ENCODE assay signal across 27 cellular contexts in the genomic region with DNA sequence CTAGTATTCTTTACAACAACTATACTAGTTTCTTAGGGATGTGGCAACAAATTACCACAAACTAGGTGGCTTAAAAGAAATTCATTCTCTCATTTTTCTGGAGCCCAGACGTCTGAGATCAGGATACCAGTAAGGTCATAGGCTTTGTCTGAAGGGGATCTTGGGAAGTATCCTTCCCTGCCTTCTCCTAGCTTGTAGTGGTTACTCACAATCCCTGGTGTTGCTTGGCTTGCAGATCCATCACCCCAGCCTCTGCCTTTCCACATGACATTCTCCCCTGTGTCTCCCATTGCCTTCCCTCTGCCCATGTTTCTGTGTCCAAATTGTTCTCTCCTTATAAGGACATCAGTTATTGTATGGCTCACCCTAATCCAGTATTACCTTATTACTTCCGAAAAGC. TPM values are rescaled to one million over a fixed set of nuclear protein-coding genes. Genes with fewer than 3 reads are reported as not detected.
A peak's percentile ranks its signal among the peaks of the same experiment; 100 is the strongest.
DNase-seq lines count a peak whose midpoint lies in the region; ATAC-seq, FAIRE-seq and TF ChIP-seq lines count a peak whose summit lies in the region.
"Had no signal": no experiment of that assay in that cellular context is flagged by ENCODE, and none has a peak within 500 bp of the region (broad histone marks: within the 10 kb centered on the region; RNA-seq: fewer than 3 reads in every experiment).

No MANE protein-coding gene starts in this region.

- H3K27ac ChIP-seq in A549 (peak overlapping the region; percentile 95 to 97), epithelial cell of prostate (peak overlapping the region; percentile 97), WERI-Rb-1 (no peak overlapping the region)
- H3K27ac ChIP-seq: BLaER1 treated with 17β-estradiol and CSF1 and Interleukin-3, amounts not matched to agents 10 nM and 100 nM had no signal

- H3K4me2 ChIP-seq in A549, result peak overlapping the region; percentile 91

- TF ChIP-seq POLR2A in A549 (IDR thresholded peaks at IDR 0.05; ENCODE audit: low read length), result no peak

- no peak for FAIRE-seq in A549 (lab: Jason Lieb, UNC)
- FAIRE-seq: A204.1, G401.6 had no signal

- peaks cover 11% of the 10 kb centered on the region for H3K9me3 Mint-ChIP-seq in osteocyte (ENCODE audit: unreplicated experiment)
- H3K9me3 Mint-ChIP-seq: activated CD8-positive, alpha-beta T cell treated with anti-CD3 and anti-CD28 coated beads for 36 hours; dendritic cell treated with granulocyte-macrophage colony-stimulating factor and Interleukin-4, amounts not matched to agents 40 ng/mL and 50 ng/mL, for 4 days had no signal

- peaks cover 21% of the 10 kb centered on the region for H3K4me1 Mint-ChIP-seq in osteocyte (ENCODE audit: unreplicated experiment)

- H3K4me3 ChIP-seq in A549, result no peak overlapping the region
- H3K4me3 ChIP-seq in LNCaP clone FGC (ENCODE audit: low read depth, low read length), result peak overlapping the region; percentile 24; the same call in 1 of the 2 replicates
- no peak overlapping the region for H3K4me3 ChIP-seq in WERI-Rb-1 (ENCODE audit: low read depth, low read length)
- no peak overlapping the region for H3K4me3 ChIP-seq in BE2C (ENCODE audit: low read depth, low read length)
- H3K4me3 ChIP-seq: adrenal gland; BLaER1 treated with 17β-estradiol and CSF1 and Interleukin-3, amounts not matched to agents 10 nM and 100 nM; HAP-1 had no signal

- peak overlapping the region; percentile 96 for H3K27ac Mint-ChIP-seq in osteocyte (ENCODE audit: unreplicated experiment)
- H3K27ac Mint-ChIP-seq: activated CD8-positive, alpha-beta T cell treated with anti-CD3 and anti-CD28 coated beads for 36 hours; activated T-cell treated with anti-CD3 and anti-CD28 coated beads, Interleukin-2, amount 50 U/mL, for 24 hours; dendritic cell treated with granulocyte-macrophage colony-stimulating factor and Interleukin-4, amounts not matched to agents 40 ng/mL and 50 ng/mL, for 4 days had no signal

- H3K27me3 ChIP-seq in WERI-Rb-1 (ENCODE audit: insufficient read depth, low read depth, severe bottlenecking), result no peaks in the 10 kb centered on the region
- H3K27me3 ChIP-seq in BE2C, result no peaks in the 10 kb centered on the region
- H3K27me3 ChIP-seq: adrenal gland; BLaER1 treated with 17β-estradiol and CSF1 and Interleukin-3, amounts not matched to agents 10 nM and 100 nM; transverse colon had no signal

- DNase-seq in A549 (ENCODE audit: low read depth in 1 of 2, low spot score in 1 of 2) (no peak), LNCaP clone FGC (ENCODE audit: low read depth) (no peak), epithelial cell of prostate (ENCODE audit: low read depth, low spot score) (no peak), osteocyte (ENCODE audit: extremely low spot score, unreplicated experiment) (no peak), WERI-Rb-1 (no peak), BE2C (no peak), activated gamma-delta T cell (lab: John Stamatoyannopoulos, UW) (no peak)
- DNase-seq: activated CD4-positive, CD25-positive, alpha-beta regulatory T cell treated with anti-CD3 and anti-CD28 coated beads, Interleukin-2, amount 50 U/mL, for 72 hours; activated CD8-positive, alpha-beta T cell treated with anti-CD3 and anti-CD28 coated beads for 36 hours; activated naive CD4-positive, alpha-beta T cell; activated T-cell treated with anti-CD3 and anti-CD28 coated beads, Interleukin-2, amount 50 U/mL, for 24 hours; adrenal gland; DMS 273 treated with DMSO at 0.1 percent for 48 hours; Kasumi-1; left ventricle myocardium superior; NCI-H1092; NCI-H187 treated with DMSO at 0.1 percent for 48 hours; stimulated activated CD4-positive, alpha-beta T cell treated with anti-CD3 and anti-CD28 coated beads, Interleukin-4, amount 100 ng/mL, for 4 hours; stimulated activated naive CD8-positive, alpha-beta T cell treated with anti-CD3 and anti-CD28 coated beads, Interleukin-15, Interleukin-2, amounts not matched to agents 100 U/mL and 50 U/mL, for 24 hours; transverse colon had no signal

- no peak overlapping the region for H3K4me3 Mint-ChIP-seq in osteocyte (ENCODE audit: unreplicated experiment)
- H3K4me3 Mint-ChIP-seq: activated CD8-positive, alpha-beta T cell treated with anti-CD3 and anti-CD28 coated beads for 36 hours; activated T-cell treated with anti-CD3 and anti-CD28 coated beads, Interleukin-2, amount 50 U/mL, for 24 hours; dendritic cell treated with granulocyte-macrophage colony-stimulating factor and Interleukin-4, amounts not matched to agents 40 ng/mL and 50 ng/mL, for 4 days had no signal

- H3K36me3 Mint-ChIP-seq in osteocyte (ENCODE audit: unreplicated experiment), result no peaks in the 10 kb centered on the region

- POLR2A ChIA-PET in A549 (lab: Yijun Ruan, JAX), result no interaction called here

- TF ChIP-seq RAD21 in A549 (conservative IDR thresholded peaks at IDR 0.05 in 1 of 2, IDR thresholded peaks at IDR 0.05 in 1 of 2), result no peak

- H3K4me1 ChIP-seq in A549 (peaks cover 34% of the 10 kb centered on the region), BE2C (no peaks in the 10 kb centered on the region)
- H3K4me1 ChIP-seq: HAP-1 had no signal

- no peak for TF ChIP-seq CTCF in A549 (IDR thresholded peaks at IDR 0.05)
- no peak for TF ChIP-seq CTCF in LNCaP clone FGC (IDR thresholded peaks at IDR 0.05; ENCODE audit: control insufficient read depth, extremely low read depth, insufficient read depth)
- TF ChIP-seq CTCF in osteocyte (IDR thresholded peaks at IDR 0.05), result no peak
- no peak for TF ChIP-seq CTCF in WERI-Rb-1 (IDR thresholded peaks at IDR 0.05; ENCODE audit: low read depth, low read length)
- TF ChIP-seq CTCF in BE2C (IDR thresholded peaks at IDR 0.05; ENCODE audit: low read depth, low read length), result no peak

- no peak for TF ChIP-seq EP300 in A549 (IDR thresholded peaks at IDR 0.05)

- no peaks in the 10 kb centered on the region for H3K36me3 ChIP-seq in WERI-Rb-1
- no peaks in the 10 kb centered on the region for H3K36me3 ChIP-seq in BE2C
- H3K36me3 ChIP-seq: adrenal gland; BLaER1 treated with 17β-estradiol and CSF1 and Interleukin-3, amounts not matched to agents 10 nM and 100 nM; HAP-1; transverse colon had no signal

- CTCF ChIA-PET in A549 (lab: Yijun Ruan, JAX), result interaction anchor here (1.0 to 1.4 kb wide), 2 partner anchors 25 to 38 kb away, joined by 3 to 4 read pairs; a partner anchor contains a TSS

- ATAC-seq in A549 (peak in 1 of 2 experiments; percentile 20; a peak in 1 of 6 replicates), HG03095 (IDR thresholded peaks at IDR 0.05; ENCODE audit: unreplicated experiment) (no peak)
- ATAC-seq: activated CD8-positive, alpha-beta T cell treated with anti-CD3 and anti-CD28 coated beads for 36 hours; stimulated activated naive CD8-positive, alpha-beta T cell treated with anti-CD3 and anti-CD28 coated beads, Interleukin-15, Interleukin-2, amounts not matched to agents 100 U/mL and 50 U/mL, for 24 hours had no signal

- H3K27me3 Mint-ChIP-seq in osteocyte (ENCODE audit: unreplicated experiment), result no peaks in the 10 kb centered on the region
- H3K27me3 Mint-ChIP-seq: dendritic cell treated with granulocyte-macrophage colony-stimulating factor and Interleukin-4, amounts not matched to agents 40 ng/mL and 50 ng/mL, for 4 days had no signal

- 48% methylated on average over 2 of the region's 2 CpGs for WGBS in A549 (ENCODE audit: missing lambda C conversion rate)

- H3K9me3 ChIP-seq in A549 (peaks cover 18% of the 10 kb centered on the region), WERI-Rb-1 (ENCODE audit: severe bottlenecking) (no peaks in the 10 kb centered on the region), BE2C (no peaks in the 10 kb centered on the region)
- H3K9me3 ChIP-seq: adrenal gland, HAP-1, transverse colon had no signal

TF ChIP-seq in A549, 52 proteins besides CTCF, POLR2A, EP300 and RAD21:
- no peak for TF ChIP-seq TP53 (CRISPR knock-in tag; IDR thresholded peaks at IDR 0.05)
- no peak for TF ChIP-seq CHD4 (IDR thresholded peaks at IDR 0.05; ENCODE audit: borderline replicate concordance)
- no peak for TF ChIP-seq HOXB5 (CRISPR knock-in tag; IDR thresholded peaks at IDR 0.05)

RNA-seq across cellular contexts. Expression of a gene that starts 24.3 kb away (rescaled TPM):
- 97.0 and 142 TPM in 2 replicates for polyA plus RNA-seq in A549 (2011; rRNA removed)
- polyA plus RNA-seq in A549 (2012; cell fraction: cytosol; rRNA removed), result 32.0 and 37.0 TPM in 2 replicates
- 36.3 and 48.3 TPM in 2 replicates for polyA plus RNA-seq in A549 (2012; cell fraction: nucleus; rRNA removed)
- polyA plus RNA-seq in A549 (2017; fragmentation: RNase III; extraction: RNeasy Plus Mini Kit Qiagen cat#74134 plus additional on column Dnase treatment), result 33.7 to 48.0 TPM (median 33.9 TPM) in 3 replicates
- 76.6 and 88.4 TPM in 2 replicates for polyA minus RNA-seq in A549 (2011; rRNA and poly(A)+ RNA removed)
- total RNA-seq in osteocyte, result 41.4 and 43.8 TPM in 2 replicates
- polyA plus RNA-seq in BE2C (2012; ENCODE audit: insufficient read depth, insufficient read length, low read depth), result not detected

RNA-seq across cellular contexts. Expression of a gene that starts 41.4 kb away (rescaled TPM):
- polyA plus RNA-seq in A549 (2011; rRNA removed), result 0.50 and 0.66 TPM in 2 replicates
- 0.04 TPM in 2 replicates for polyA plus RNA-seq in A549 (2012; cell fraction: cytosol; rRNA removed)
- not detected in 2 replicates for polyA plus RNA-seq in A549 (2012; cell fraction: nucleus; rRNA removed)
- polyA plus RNA-seq in A549 (2017; fragmentation: RNase III; extraction: RNeasy Plus Mini Kit Qiagen cat#74134 plus additional on column Dnase treatment), result 0.16 to 0.29 TPM (median 0.21 TPM) in 3 replicates
- 0.10 and 0.70 TPM in 2 replicates for polyA minus RNA-seq in A549 (2011; rRNA and poly(A)+ RNA removed)
- not detected in 2 replicates for total RNA-seq in osteocyte
- polyA plus RNA-seq in BE2C (2012; ENCODE audit: insufficient read depth, insufficient read length, low read depth), result 0.14 TPM
- total RNA-seq: activated CD8-positive, alpha-beta T cell treated with anti-CD3 and anti-CD28 coated beads for 36 hours; left ventricle myocardium superior; Right ventricle myocardium inferior; transverse colon had no signal
